ENCODE assay signal across 9 cellular contexts in the genomic region with DNA sequence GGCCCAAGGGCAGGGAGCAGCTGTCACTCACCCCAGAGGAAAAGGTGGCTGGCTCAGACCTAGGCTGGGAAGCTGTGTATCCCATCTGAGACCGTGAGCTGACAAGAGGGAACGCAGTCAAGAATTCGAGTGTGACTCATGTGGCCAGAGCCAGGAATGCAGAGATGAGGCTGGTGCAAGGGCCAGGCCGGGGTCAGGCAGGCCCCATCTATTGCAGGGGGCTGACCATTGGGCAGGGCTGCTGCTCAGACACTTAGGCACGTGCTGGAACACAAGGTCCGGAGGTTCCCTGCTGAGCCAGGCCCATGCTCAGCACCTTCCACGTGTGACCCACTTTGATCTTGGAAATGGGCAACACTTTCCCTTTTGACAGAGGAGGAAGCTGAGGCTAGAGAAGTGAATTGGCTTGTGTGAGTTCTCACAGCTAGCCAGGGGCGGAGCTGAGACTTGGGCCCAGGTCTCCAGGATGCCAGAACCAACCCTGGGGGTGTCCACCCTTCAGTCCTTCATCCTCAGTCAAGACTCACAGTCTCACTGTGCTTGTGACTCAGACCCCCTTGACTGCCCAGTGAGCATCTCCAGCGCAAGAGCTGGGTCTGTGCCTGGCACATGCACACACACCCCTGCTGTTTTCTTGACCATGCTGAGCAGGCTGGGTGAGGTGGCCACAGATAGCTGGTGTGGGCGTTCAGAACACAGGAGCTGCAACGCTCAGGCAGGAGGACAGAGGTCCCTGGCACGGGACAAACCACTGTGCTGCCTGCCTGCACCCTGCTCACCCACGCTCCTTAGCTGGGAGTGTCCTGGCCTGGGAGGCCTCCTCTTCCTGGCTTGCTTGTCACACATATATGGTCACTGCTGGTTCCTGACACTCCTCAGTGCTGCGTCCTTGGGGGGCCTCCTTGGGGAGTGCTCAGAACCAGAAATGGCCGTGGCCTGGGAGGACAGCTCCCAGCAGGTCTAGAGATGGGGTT. TPM values are rescaled to one million over a fixed set of nuclear protein-coding genes. Genes with fewer than 3 reads are reported as not detected.
DNase-seq lines count a peak whose midpoint lies in the region; ATAC-seq and TF ChIP-seq lines count a peak whose summit lies in the region.
"Had no signal": no experiment of that assay in that cellular context is flagged by ENCODE, and none has a peak within 500 bp of the region (broad histone marks: within the 10 kb centered on the region; RNA-seq: fewer than 3 reads in every experiment).

No MANE protein-coding gene starts in this region.

- no peak for TF ChIP-seq CTCF in cardiac fibroblast (IDR thresholded peaks at IDR 0.05; ENCODE audit: low read depth, low read length)
- no peak for TF ChIP-seq CTCF in upper lobe of left lung (IDR thresholded peaks at IDR 0.05)
- no peak for TF ChIP-seq CTCF in GM13976 (IDR thresholded peaks at IDR 0.05; ENCODE audit: borderline replicate concordance, control extremely low read depth, extremely low read depth, insufficient read depth, missing control alignments)

- H3K4me1 Mint-ChIP-seq in activated naive CD4-positive, alpha-beta T cell treated with anti-CD3 and anti-CD28 coated beads, Interleukin-2, amount 10 ng/mL, durations not matched to agents 7 days and 5 days, result peaks cover 12% of the 10 kb centered on the region

- no peaks in the 10 kb centered on the region for H3K27me3 ChIP-seq in upper lobe of left lung

- CTCF ChIA-PET in activated naive CD4-positive, alpha-beta T cell treated with anti-CD3 and anti-CD28 coated beads, Interleukin-2, amount 10 ng/mL, durations not matched to agents 7 days and 5 days (lab: Charles Lee), result no interaction called here

- TF ChIP-seq POLR2A in upper lobe of left lung (IDR thresholded peaks at IDR 0.05), result no peak

- peak overlapping the region; percentile 49 for H3K27ac Mint-ChIP-seq in activated naive CD4-positive, alpha-beta T cell treated with anti-CD3 and anti-CD28 coated beads, Interleukin-2, amount 10 ng/mL, durations not matched to agents 7 days and 5 days

- in situ Hi-C loops in GM13976 (cut with MboI; ENCODE audit: low sequenced_read_pairs, unreplicated experiment), result no loop called here

- peaks cover 11 to 21% (median 16%) of the 10 kb centered on the region in 4 donors for H3K4me1 ChIP-seq in upper lobe of left lung

- 86 to 89% methylated on average over 11 to 15 of the region's 15 CpGs for WGBS in upper lobe of left lung, 2 donors

- peaks cover 48 to 99% (median 91%) of the 10 kb centered on the region in 4 donors for H3K36me3 ChIP-seq in upper lobe of left lung

- no peak overlapping the region for H3K4me3 ChIP-seq in cardiac fibroblast (replicated peaks in 1 of 2; ENCODE audit: low read depth in 2 of 2, low read length in 2 of 2)
- H3K4me3 ChIP-seq in upper lobe of left lung, result no peak overlapping the region

- H3K27me3 Mint-ChIP-seq in activated naive CD4-positive, alpha-beta T cell treated with anti-CD3 and anti-CD28 coated beads, Interleukin-2, amount 10 ng/mL, durations not matched to agents 7 days and 5 days, result no peaks in the 10 kb centered on the region

- ATAC-seq in upper lobe of left lung (ENCODE audit: low FRiP score in 2 of 2), result peak; percentile 6 to 23

- no peak for TF ChIP-seq EP300 in upper lobe of left lung (IDR thresholded peaks at IDR 0.05)

- no peak for DNase-seq in activated naive CD4-positive, alpha-beta T cell treated with anti-CD3 and anti-CD28 coated beads, Interleukin-2, amount 10 ng/mL, durations not matched to agents 7 days and 5 days
- DNase-seq in activated naive CD4-positive, alpha-beta T cell treated with anti-CD3 and anti-CD28 coated beads, Interleukin-2, amount 50 U/mL, for 16 hours, result no peak
- peak; percentile 80 to 88 for DNase-seq in cardiac fibroblast (ENCODE audit: low read depth in 2 of 2)
- peak; percentile 81 for DNase-seq in kidney tubule cell (ENCODE audit: low spot score)
- DNase-seq in upper lobe of left lung, result no peak
- no peak for DNase-seq in NCI-H748 (lab: John Stamatoyannopoulos, UW; ENCODE audit: unreplicated experiment)
- no peak for DNase-seq in H4 (ENCODE audit: low spot score)
- DNase-seq in GM13976 (ENCODE audit: low spot score), result no peak

- H3K9me3 ChIP-seq in upper lobe of left lung, result no peaks in the 10 kb centered on the region

- H3K27ac ChIP-seq in upper lobe of left lung, result peak overlapping the region; percentile 36 to 54 (median 40)
- H3K27ac ChIP-seq: KMS-11 had no signal

- H3K4me3 Mint-ChIP-seq in activated naive CD4-positive, alpha-beta T cell treated with anti-CD3 and anti-CD28 coated beads, Interleukin-2, amount 10 ng/mL, durations not matched to agents 7 days and 5 days, result no peak overlapping the region

- no peaks in the 10 kb centered on the region for H3K9me3 Mint-ChIP-seq in activated naive CD4-positive, alpha-beta T cell treated with anti-CD3 and anti-CD28 coated beads, Interleukin-2, amount 10 ng/mL, durations not matched to agents 7 days and 5 days

- H3K36me3 Mint-ChIP-seq in activated naive CD4-positive, alpha-beta T cell treated with anti-CD3 and anti-CD28 coated beads, Interleukin-2, amount 10 ng/mL, durations not matched to agents 7 days and 5 days, result peaks cover 33% of the 10 kb centered on the region

RNA-seq across cellular contexts. Expression of gene PPIF, which starts 47.6 kb away (rescaled TPM):
- total RNA-seq in upper lobe of left lung, result 10 to 100 TPM; 19.3 to 46.5 (median 31.2) TPM
- 45.2 and 52.3 TPM in 2 replicates for total RNA-seq in H4 (2014; rRNA removed; shearing (Covaris generic))

Comparison
In these comparisons a context has a peak if more than half of its experiments do, and no peak if none do; other contexts are left out.
1. DNase-seq: peak in cardiac fibroblast (2 of 2) and kidney tubule cell (single experiment); none in activated naive CD4-positive, alpha-beta T cell treated with anti-CD3 and anti-CD28 coated beads, Interleukin-2, amount 10 ng/mL, durations not matched to agents 7 days and 5 days (single experiment), activated naive CD4-positive, alpha-beta T cell treated with anti-CD3 and anti-CD28 coated beads, Interleukin-2, amount 50 U/mL, for 16 hours (single experiment), upper lobe of left lung (0 of 2), NCI-H748 (single experiment), H4 (single experiment) and GM13976 (single experiment).